12 cellular contexts compared by ENCODE assay signal in the genomic region with DNA sequence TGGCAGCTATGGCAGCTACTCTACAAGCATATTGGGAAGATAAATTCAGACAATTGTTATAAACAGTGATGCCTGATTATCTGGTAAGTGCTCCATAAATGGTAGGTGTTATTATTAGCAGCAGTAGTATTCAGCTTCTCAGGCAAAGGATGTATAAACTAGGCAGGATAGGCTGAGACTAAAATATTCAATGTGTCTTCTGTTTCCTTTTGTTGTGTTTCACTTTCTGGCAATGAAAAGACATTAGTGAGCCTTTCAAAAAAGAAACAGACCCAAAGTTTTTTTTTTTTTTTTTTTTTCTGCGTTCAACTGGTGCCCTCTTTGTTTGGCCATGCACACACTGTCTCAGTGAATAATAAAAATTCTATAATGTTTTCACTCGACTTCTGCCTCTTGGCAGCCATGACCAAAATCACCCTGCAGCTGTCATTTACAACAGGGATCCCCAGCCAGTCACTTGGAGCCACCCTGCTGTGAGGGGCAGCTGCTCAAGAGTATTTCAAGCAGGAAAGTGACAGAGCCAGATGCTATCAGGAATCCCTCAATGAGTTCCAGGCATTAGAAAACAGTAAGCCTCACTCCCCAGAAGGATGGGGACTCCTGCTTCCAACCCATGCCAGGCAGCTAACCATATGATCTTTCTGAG. TPM values are rescaled to one million over a fixed set of nuclear protein-coding genes. Genes with fewer than 3 reads are reported as not detected.
DNase-seq lines count a peak whose midpoint lies in the region; ATAC-seq and TF ChIP-seq lines count a peak whose summit lies in the region.
"Had no signal": no experiment of that assay in that cellular context is flagged by ENCODE, and none has a peak within 500 bp of the region (broad histone marks: within the 10 kb centered on the region; RNA-seq: fewer than 3 reads in every experiment).

No MANE protein-coding gene starts in this region.

- H3K27ac Mint-ChIP-seq in activated naive CD8-positive, alpha-beta T cell treated with anti-CD3 and anti-CD28 coated beads, Interleukin-2, amount 50 U/mL, for 24 hours = no peak overlapping the region

- 61% methylated on average over 2 of the region's 2 CpGs for WGBS in mesenchymal stem cell

- H4K91ac ChIP-seq in mesenchymal stem cell (ENCODE audit: low read length) = no peak overlapping the region

- intact Hi-C loops in A673 (cut with micrococcal nuclease; ENCODE audit: unreplicated experiment) = loop anchor here (2.0 kb wide), 2 partner anchors 35 to 43 kb away; partner anchors contain the start of gene MAN2A1

- CTCF ChIA-PET in A673 (lab: Charles Lee) = no interaction called here

- no peak overlapping the region for H2AK5ac ChIP-seq in mesenchymal stem cell (ENCODE audit: low read length, severe bottlenecking)

- no peaks in the 10 kb centered on the region for H3K79me1 ChIP-seq in mesenchymal stem cell (replicated peaks; ENCODE audit: low read length, poor library complexity, severe bottlenecking)

- no peak overlapping the region for H2BK12ac ChIP-seq in mesenchymal stem cell (ENCODE audit: low read length in 2 of 2)

- no peak overlapping the region for H3K23ac ChIP-seq in mesenchymal stem cell (ENCODE audit: low read length in 2 of 2)

- no peak overlapping the region for H2BK5ac ChIP-seq in mesenchymal stem cell (ENCODE audit: low read depth, low read length, poor library complexity, severe bottlenecking)

- no peak for ATAC-seq in activated naive CD8-positive, alpha-beta T cell treated with anti-CD3 and anti-CD28 coated beads, Interleukin-2, amount 50 U/mL, for 24 hours
- ATAC-seq: left colon had no signal

- H3K27me3 ChIP-seq in A673 (replicated peaks; ENCODE audit: insufficient read depth, low read depth, low read length, poor library complexity) (no peaks in the 10 kb centered on the region), layer of hippocampus (ENCODE audit: control insufficient read depth, insufficient read depth, low read length) (no peaks in the 10 kb centered on the region), mesenchymal stem cell (ENCODE audit: control insufficient read depth in 1 of 2, insufficient read depth in 1 of 2, low read length in 2 of 2) (no peaks in the 10 kb centered on the region)

- H3K4me1 ChIP-seq in A673 (ENCODE audit: insufficient read depth, low read length, poor library complexity, severe bottlenecking) = peaks cover 59% of the 10 kb centered on the region
- no peaks in the 10 kb centered on the region for H3K4me1 ChIP-seq in mesenchymal stem cell (ENCODE audit: control insufficient read depth, insufficient read depth, low read depth, low read length)

- peak overlapping the region; percentile 97 for H3K27ac ChIP-seq in A673 (ENCODE audit: low read depth, low read length, poor library complexity, severe bottlenecking)
- peak overlapping the region; percentile 87 for H3K27ac ChIP-seq in SK-N-MC
- peak overlapping the region; percentile 79 for H3K27ac ChIP-seq in layer of hippocampus (ENCODE audit: low read depth, low read length)
- no peak overlapping the region for H3K27ac ChIP-seq in mesenchymal stem cell (ENCODE audit: low read length, poor library complexity, severe bottlenecking)
- H3K27ac ChIP-seq: KMS-11 had no signal

- no peak overlapping the region for H3K9ac ChIP-seq in SK-N-MC (ENCODE audit: insufficient read length)
- no peak overlapping the region for H3K9ac ChIP-seq in mesenchymal stem cell (ENCODE audit: low read length)
- H3K9ac ChIP-seq: KMS-11 had no signal

- no peak overlapping the region for H3K14ac ChIP-seq in mesenchymal stem cell (ENCODE audit: low read length in 2 of 2)

- POLR2A ChIA-PET in A673 (lab: Charles Lee; ENCODE audit: low non-redundant PET) = interaction anchor here (0.6 kb wide), 1 partner anchor 115 kb away, joined by 3 read pairs; no protein-coding TSS in a partner anchor

- H3K4me2 ChIP-seq in mesenchymal stem cell (ENCODE audit: low read length, poor library complexity, severe bottlenecking) = no peak overlapping the region
- H3K4me2 ChIP-seq: KMS-11 had no signal

- no peaks in the 10 kb centered on the region for H3K36me3 ChIP-seq in A673 (ENCODE audit: insufficient read depth, low read length, poor library complexity, severe bottlenecking)
- no peaks in the 10 kb centered on the region for H3K36me3 ChIP-seq in SK-N-MC (ENCODE audit: insufficient read depth, low read length)
- H3K36me3 ChIP-seq in mesenchymal stem cell (ENCODE audit: control insufficient read depth in 1 of 2, insufficient read depth in 2 of 2, low read depth in 1 of 2, low read length in 2 of 2) = no peaks in the 10 kb centered on the region
- H3K36me3 ChIP-seq: HAP-1 had no signal

- H3K9me3 ChIP-seq in A673 (ENCODE audit: low read depth, low read length, poor library complexity, severe bottlenecking) = no peaks in the 10 kb centered on the region
- H3K9me3 ChIP-seq in SK-N-MC (ENCODE audit: low read depth, low read length) = no peaks in the 10 kb centered on the region
- H3K9me3 ChIP-seq in mesenchymal stem cell (ENCODE audit: control insufficient read depth, low read length) = no peaks in the 10 kb centered on the region

- H4K8ac ChIP-seq in mesenchymal stem cell (ENCODE audit: low read length) = no peak overlapping the region

- H3K4me3 Mint-ChIP-seq in activated naive CD8-positive, alpha-beta T cell treated with anti-CD3 and anti-CD28 coated beads, Interleukin-2, amount 50 U/mL, for 24 hours = no peak overlapping the region

- H2BK15ac ChIP-seq in mesenchymal stem cell (ENCODE audit: low read depth, poor library complexity, severe bottlenecking) = no peak overlapping the region

- no peaks in the 10 kb centered on the region for H3K4me1 Mint-ChIP-seq in activated naive CD8-positive, alpha-beta T cell treated with anti-CD3 and anti-CD28 coated beads, Interleukin-2, amount 50 U/mL, for 24 hours

- DNase-seq in A673 (ENCODE audit: low spot score) (peak; percentile 95), NCI-H128 (lab: John Stamatoyannopoulos, UW; ENCODE audit: unreplicated experiment) (peak; percentile 41), SK-N-MC (ENCODE audit: low read depth, low spot score) (no peak), KG1 (lab: John Stamatoyannopoulos, UW) (no peak), NOMO-1 treated with DMSO at 0.1 percent for 48 hours (lab: John Stamatoyannopoulos, UW; ENCODE audit: unreplicated experiment) (no peak), mesenchymal stem cell (no peak)
- DNase-seq in activated naive CD8-positive, alpha-beta T cell treated with anti-CD3 and anti-CD28 coated beads, Interleukin-2, amount 50 U/mL, for 24 hours = no peak
- DNase-seq: GF-D8, left colon had no signal

- no TSS peak for BruUV-seq in A673 (replicated peaks; lab: Mats Ljungman, UMichigan)

- H2AFZ ChIP-seq in mesenchymal stem cell (ENCODE audit: low read depth, low read length) = no peak overlapping the region

- TF ChIP-seq CTCF in A673 (conservative IDR thresholded peaks at IDR 0.05; ENCODE audit: low read depth, low read length) = no peak

- H3K18ac ChIP-seq in mesenchymal stem cell (ENCODE audit: low read depth in 1 of 2, low read length in 2 of 2) = no peak overlapping the region

- no peaks in the 10 kb centered on the region for H3K36me3 Mint-ChIP-seq in activated naive CD8-positive, alpha-beta T cell treated with anti-CD3 and anti-CD28 coated beads, Interleukin-2, amount 50 U/mL, for 24 hours (ENCODE audit: low read depth)

- peaks cover under 1% of the 10 kb centered on the region for H3K9me3 Mint-ChIP-seq in activated naive CD8-positive, alpha-beta T cell treated with anti-CD3 and anti-CD28 coated beads, Interleukin-2, amount 50 U/mL, for 24 hours

- H3K27me3 Mint-ChIP-seq in activated naive CD8-positive, alpha-beta T cell treated with anti-CD3 and anti-CD28 coated beads, Interleukin-2, amount 50 U/mL, for 24 hours = no peaks in the 10 kb centered on the region

- no peak overlapping the region for H3K4ac ChIP-seq in mesenchymal stem cell (ENCODE audit: low read depth in 1 of 2, low read length in 2 of 2)

- H2BK120ac ChIP-seq in mesenchymal stem cell (ENCODE audit: low read depth, low read length) = no peak overlapping the region

- H3K4me3 ChIP-seq in A673 (ENCODE audit: low read depth, low read length, poor library complexity, severe bottlenecking) (peak overlapping the region; percentile 22), SK-N-MC (peak overlapping the region; percentile 66), mesenchymal stem cell (ENCODE audit: insufficient read depth in 1 of 2, low read depth in 1 of 2, low read length in 2 of 2) (no peak overlapping the region)
- H3K4me3 ChIP-seq: HAP-1 had no signal

RNA-seq across cellular contexts. Expression of gene MAN2A1, which starts 44.0 kb away (rescaled TPM):
- 128 and 138 TPM in 2 replicates for total RNA-seq in A673 (2021)
- 77.9 TPM for polyA plus RNA-seq in mesenchymal stem cell (2013, experiment 1 of 2)
- 78.7 TPM for polyA plus RNA-seq in mesenchymal stem cell (2013, experiment 2 of 2)

Comparison
In these comparisons a context has a peak if more than half of its experiments do, and no peak if none do; other contexts are left out.
1. DNase-seq: peak in A673 (single experiment) and NCI-H128 (single experiment); none in SK-N-MC (single experiment), KG1 (single experiment), NOMO-1 treated with DMSO at 0.1 percent for 48 hours (single experiment), mesenchymal stem cell (single experiment) and activated naive CD8-positive, alpha-beta T cell treated with anti-CD3 and anti-CD28 coated beads, Interleukin-2, amount 50 U/mL, for 24 hours (single experiment).
2. H3K4me3 ChIP-seq: peak in A673 (single experiment) and SK-N-MC (single experiment); none in mesenchymal stem cell (0 of 2).